Comparison of ENCODE assay signal across 13 cellular contexts in genomic region chr22:23825246-23825905, GRCh38. TPM values are rescaled to one million over a fixed set of nuclear protein-coding genes. Genes with fewer than 3 reads are reported as not detected.
A peak's percentile ranks its signal among the peaks of the same experiment; 100 is the strongest.
DNase-seq lines count a peak whose midpoint lies in the region; ATAC-seq, FAIRE-seq and TF ChIP-seq lines count a peak whose summit lies in the region.
"Had no signal": no experiment of that assay in that cellular context is flagged by ENCODE, and none has a peak within 500 bp of the region (broad histone marks: within the 10 kb centered on the region; RNA-seq: fewer than 3 reads in every experiment).

No MANE protein-coding gene starts in this region.

- peaks cover 20% of the 10 kb centered on the region for H4K20me1 ChIP-seq in DND-41 (ENCODE audit: insufficient read depth, low read length)
- H4K20me1 ChIP-seq in Karpas-422 (ENCODE audit: insufficient read depth, low read depth, low read length) = peaks cover 21% of the 10 kb centered on the region; the same call in 1 of the 2 replicates
- H4K20me1 ChIP-seq in endothelial cell of umbilical vein (replicated peaks; ENCODE audit: control insufficient read depth, extremely low read depth, insufficient read depth, low read length) = no peaks in the 10 kb centered on the region
- H4K20me1 ChIP-seq in osteoblast (ENCODE audit: insufficient read depth, low read length) = peaks cover 5% of the 10 kb centered on the region

- FAIRE-seq in endothelial cell of umbilical vein (lab: Jason Lieb, UNC) = no peak

- peak overlapping the region in 4 of 9 donors; percentile 12 to 82 (median 44) for H3K27ac Mint-ChIP-seq in naive thymus-derived CD4-positive, alpha-beta T cell

- intact Hi-C loops in endothelial cell of umbilical vein (cut with micrococcal nuclease) = no loop called here
- intact Hi-C loops in naive thymus-derived CD4-positive, alpha-beta T cell (cut with micrococcal nuclease) = no loop called here

- no peak overlapping the region for H3K4me3 Mint-ChIP-seq in naive thymus-derived CD4-positive, alpha-beta T cell

- H3K4me1 ChIP-seq in DND-41 (ENCODE audit: insufficient read depth, low read length) (peaks cover 31% of the 10 kb centered on the region), Karpas-422 (ENCODE audit: low read length) (peaks cover 83% of the 10 kb centered on the region), endothelial cell of umbilical vein (ENCODE audit: control insufficient read depth, extremely low read depth, insufficient read depth, low read length) (no peaks in the 10 kb centered on the region), osteoblast (ENCODE audit: insufficient read depth, low read length) (peaks cover 44% of the 10 kb centered on the region)
- H3K4me1 ChIP-seq in naive thymus-derived CD4-positive, alpha-beta T cell (ENCODE audit: control insufficient read depth in 2 of 2, insufficient read depth in 2 of 2, low read length in 2 of 2) = no peaks in the 10 kb centered on the region
- H3K4me1 ChIP-seq: Caco-2 had no signal

- TF ChIP-seq CTCF in DND-41 (IDR thresholded peaks at IDR 0.05; ENCODE audit: borderline replicate concordance, extremely low read depth, low read length, poor library complexity, severe bottlenecking) (no peak), endothelial cell of umbilical vein (IDR thresholded peaks at IDR 0.05; ENCODE audit: extremely low read depth in 1 of 2, insufficient read depth in 1 of 2, low read depth in 1 of 2, low read length in 2 of 2) (no peak), osteoblast (IDR thresholded peaks at IDR 0.05; ENCODE audit: extremely low read depth, low read depth, low read length) (no peak)

- no peaks in the 10 kb centered on the region for H3K9me3 ChIP-seq in DND-41 (ENCODE audit: insufficient read depth, low read length, severe bottlenecking)
- no peaks in the 10 kb centered on the region for H3K9me3 ChIP-seq in Karpas-422 (ENCODE audit: low read length)
- no peaks in the 10 kb centered on the region for H3K9me3 ChIP-seq in endothelial cell of umbilical vein (replicated peaks; ENCODE audit: control insufficient read depth, insufficient read depth, low read length)
- no peaks in the 10 kb centered on the region for H3K9me3 ChIP-seq in osteoblast (ENCODE audit: low read depth, low read length)
- no peaks in the 10 kb centered on the region for H3K9me3 ChIP-seq in naive thymus-derived CD4-positive, alpha-beta T cell (ENCODE audit: control insufficient read depth in 2 of 3, low read length in 3 of 3)
- H3K9me3 ChIP-seq: Caco-2 had no signal

- H3K27ac ChIP-seq in DND-41 (ENCODE audit: low read length) (peak overlapping the region; percentile 59), Karpas-422 (ENCODE audit: low read length) (peak overlapping the region; percentile 50; the same call in 1 of the 2 replicates), endothelial cell of umbilical vein (ENCODE audit: insufficient read depth, low read depth, low read length) (peak overlapping the region; percentile 6), osteoblast (ENCODE audit: low read depth, low read length) (peak overlapping the region; percentile 90)
- no peak overlapping the region for H3K27ac ChIP-seq in naive thymus-derived CD4-positive, alpha-beta T cell (ENCODE audit: low read depth, low read length)

- H3K27me3 Mint-ChIP-seq in naive thymus-derived CD4-positive, alpha-beta T cell = no peaks in the 10 kb centered on the region

- H3K79me2 ChIP-seq in DND-41 (ENCODE audit: insufficient read depth, low read length) (peaks cover 20% of the 10 kb centered on the region), Karpas-422 (ENCODE audit: low read length) (peaks cover 52% of the 10 kb centered on the region), endothelial cell of umbilical vein (ENCODE audit: control insufficient read depth, insufficient read depth, low read length) (no peaks in the 10 kb centered on the region), osteoblast (ENCODE audit: insufficient read depth, low read length) (peaks cover 9% of the 10 kb centered on the region)

- no peaks in the 10 kb centered on the region for H3K9me1 ChIP-seq in endothelial cell of umbilical vein (replicated peaks; ENCODE audit: control insufficient read depth, extremely low read depth, insufficient read depth, low read length)

- no peaks in the 10 kb centered on the region for H3K9me3 Mint-ChIP-seq in naive thymus-derived CD4-positive, alpha-beta T cell

- no peaks in the 10 kb centered on the region for H3K27me3 ChIP-seq in DND-41 (ENCODE audit: insufficient read depth, low read length, poor library complexity)
- no peaks in the 10 kb centered on the region for H3K27me3 ChIP-seq in Karpas-422 (ENCODE audit: low read length)
- H3K27me3 ChIP-seq in endothelial cell of umbilical vein (ENCODE audit: control insufficient read depth in 2 of 2, insufficient read depth in 2 of 2, low read length in 2 of 2) = no peaks in the 10 kb centered on the region
- no peaks in the 10 kb centered on the region for H3K27me3 ChIP-seq in osteoblast (ENCODE audit: insufficient read depth, low read length)
- H3K27me3 ChIP-seq in naive thymus-derived CD4-positive, alpha-beta T cell (ENCODE audit: control insufficient read depth in 2 of 2, insufficient read depth in 2 of 2, low read length in 2 of 2) = no peaks in the 10 kb centered on the region

- BruUV-seq in endothelial cell of umbilical vein (replicated peaks; lab: Mats Ljungman, UMichigan) = no TSS peak

- H3K36me3 ChIP-seq in DND-41 (ENCODE audit: insufficient read depth, low read length) (peaks cover 95% of the 10 kb centered on the region), Karpas-422 (ENCODE audit: insufficient read depth, low read length) (peaks cover 57% of the 10 kb centered on the region), endothelial cell of umbilical vein (ENCODE audit: control insufficient read depth in 2 of 2, extremely low read depth in 1 of 2, insufficient read depth in 2 of 2, low read length in 2 of 2) (peaks cover 16 to 59% of the 10 kb centered on the region in 2 experiments), osteoblast (ENCODE audit: insufficient read depth, low read length) (peaks cover 54% of the 10 kb centered on the region)
- H3K36me3 ChIP-seq in naive thymus-derived CD4-positive, alpha-beta T cell (ENCODE audit: control insufficient read depth in 2 of 3, insufficient read depth in 3 of 3, low read length in 3 of 3) = peaks cover 0 to 94% (median 24%) of the 10 kb centered on the region in 3 experiments

- H3K36me3 Mint-ChIP-seq in naive thymus-derived CD4-positive, alpha-beta T cell = peaks cover 7 to 47% (median 17%) of the 10 kb centered on the region in 5 donors

- no peak overlapping the region; the same call in 1 of the 2 replicates for H3K9ac ChIP-seq in DND-41 (ENCODE audit: low read depth, low read length)
- H3K9ac ChIP-seq in Karpas-422 (ENCODE audit: low read length) = no peak overlapping the region
- no peak overlapping the region for H3K9ac ChIP-seq in endothelial cell of umbilical vein (replicated peaks; ENCODE audit: extremely low read depth, insufficient read depth, low read length)

- no peaks in the 10 kb centered on the region for H3K9me2 ChIP-seq in Karpas-422 (replicated peaks; ENCODE audit: insufficient read depth, low read length)

- dilution Hi-C loops in endothelial cell of umbilical vein (cut with MboI; ENCODE audit: extremely low pct_ligation_motif_present, low sequenced_read_pairs) = no loop called here

- CTCF ChIA-PET in endothelial cell of umbilical vein (lab: Charles Lee) = interaction anchor here (1.1 to 1.8 kb wide), 2 partner anchors 24 to 47 kb away, joined by 3 to 8 read pairs; no protein-coding TSS in a partner anchor
- CTCF ChIA-PET in naive thymus-derived CD4-positive, alpha-beta T cell (lab: Charles Lee) = interaction anchor here (0.7 kb wide), 1 partner anchor 1443 kb away, joined by 3 read pairs; no protein-coding TSS in a partner anchor

- no peak for ATAC-seq in DND-41 (ENCODE audit: insufficient read depth, low read depth)
- ATAC-seq in GM21723 (IDR thresholded peaks at IDR 0.05; ENCODE audit: unreplicated experiment) = no peak
- ATAC-seq in naive thymus-derived CD4-positive, alpha-beta T cell = no peak

- no peak overlapping the region for H2AFZ ChIP-seq in DND-41 (ENCODE audit: low read depth, low read length)
- no peak overlapping the region for H2AFZ ChIP-seq in Karpas-422 (ENCODE audit: low read length)
- H2AFZ ChIP-seq in endothelial cell of umbilical vein (ENCODE audit: low read depth, low read length) = no peak overlapping the region
- no peak overlapping the region for H2AFZ ChIP-seq in osteoblast (ENCODE audit: low read length)

- H3K4me2 ChIP-seq in DND-41 (ENCODE audit: insufficient read depth, low read length) (no peak overlapping the region), Karpas-422 (ENCODE audit: low read depth, low read length, poor library complexity, severe bottlenecking) (no peak overlapping the region), endothelial cell of umbilical vein (ENCODE audit: insufficient read depth, low read length) (no peak overlapping the region), osteoblast (ENCODE audit: insufficient read depth, low read length) (no peak overlapping the region)

- POLR2A ChIA-PET in endothelial cell of umbilical vein (lab: Charles Lee) = no interaction called here
- POLR2A ChIA-PET in naive thymus-derived CD4-positive, alpha-beta T cell (lab: Charles Lee) = no interaction called here

- H3K4me1 Mint-ChIP-seq in naive thymus-derived CD4-positive, alpha-beta T cell = peaks cover 2 to 46% (median 4%) of the 10 kb centered on the region in 7 donors

- DNase-seq in DND-41 (no peak), Karpas-422 (no peak), endothelial cell of umbilical vein (ENCODE audit: low read depth, low spot score) (no peak), osteoblast (ENCODE audit: insufficient read length, low spot score, missing footprints) (no peak)
- no peak for DNase-seq in naive thymus-derived CD4-positive, alpha-beta T cell
- no peak for DNase-seq in stimulated activated CD4-positive, alpha-beta T cell treated with anti-CD3 and anti-CD28 coated beads, Interleukin-1b, Interleukin-23, amount 100 ng/mL, for 48 hours
- DNase-seq: activated CD4-positive, CD25-positive, alpha-beta regulatory T cell treated with anti-CD3 and anti-CD28 coated beads, Interleukin-2, amount 50 U/mL, for 72 hours; Caco-2; effector memory CD4-positive, alpha-beta T cell; NCI-H1105; NCI-H510A treated with DMSO at 0.1 percent for 48 hours; substantia nigra had no signal

- no peak overlapping the region for H3K4me3 ChIP-seq in DND-41 (ENCODE audit: low read depth in 1 of 2, low read length in 2 of 2)
- H3K4me3 ChIP-seq in Karpas-422 (ENCODE audit: low read length) = no peak overlapping the region
- no peak overlapping the region for H3K4me3 ChIP-seq in endothelial cell of umbilical vein (replicated peaks in 1 of 3; ENCODE audit: insufficient read depth in 1 of 3, low read depth in 1 of 3, low read length in 3 of 3)
- H3K4me3 ChIP-seq in osteoblast (ENCODE audit: insufficient read depth, low read length) = no peak overlapping the region
- H3K4me3 ChIP-seq in naive thymus-derived CD4-positive, alpha-beta T cell (ENCODE audit: low read length) = no peak overlapping the region

- no peak for TF ChIP-seq POLR2A in endothelial cell of umbilical vein (IDR thresholded peaks at IDR 0.05; ENCODE audit: low read depth, low read length)

RNA-seq across cellular contexts. Expression of gene DERL3, which starts 13.4 kb away (rescaled TPM):
- 16.3 and 21.7 TPM in 2 replicates for total RNA-seq in Karpas-422 (2014; rRNA removed; shearing (Covaris generic); ENCODE audit: low replicate concordance)
- 2.4 and 3.4 TPM in 2 replicates for total RNA-seq in endothelial cell of umbilical vein
- 3.8 and 4.1 TPM in 2 replicates for polyA plus RNA-seq in endothelial cell of umbilical vein
- polyA plus RNA-seq in endothelial cell of umbilical vein (2011; cell fraction: cytosol; rRNA removed) = 1.7 and 2.4 TPM in 2 replicates
- polyA plus RNA-seq in endothelial cell of umbilical vein (2011; cell fraction: nucleus; rRNA removed) = 7.5 and 7.7 TPM in 2 replicates
- 0.41 and 0.79 TPM in 2 replicates for polyA plus RNA-seq in endothelial cell of umbilical vein (2012)
- polyA minus RNA-seq in endothelial cell of umbilical vein = 1.2 and 1.4 TPM in 2 replicates
- polyA minus RNA-seq in endothelial cell of umbilical vein (2011; cell fraction: cytosol; rRNA and poly(A)+ RNA removed) = not detected
- 2.4 and 2.5 TPM in 2 replicates for polyA minus RNA-seq in endothelial cell of umbilical vein (2011; cell fraction: nucleus; rRNA and poly(A)+ RNA removed)
- 0.36 and 0.59 TPM in 2 replicates for total RNA-seq in osteoblast
- total RNA-seq in naive thymus-derived CD4-positive, alpha-beta T cell = 10 to 100 TPM in 1 of 5 experiments, 1 to 10 TPM in 4; 1.6 to 16.2 (median 6.5) TPM
- polyA plus RNA-seq in naive thymus-derived CD4-positive, alpha-beta T cell = not detected

RNA-seq across cellular contexts. Expression of gene SLC2A11, which starts 32.3 kb away (rescaled TPM):
- total RNA-seq in Karpas-422 (2014; rRNA removed; shearing (Covaris generic); ENCODE audit: low replicate concordance) = 30.3 and 45.6 TPM in 2 replicates
- 3.6 and 4.6 TPM in 2 replicates for total RNA-seq in endothelial cell of umbilical vein
- 3.1 and 4.2 TPM in 2 replicates for polyA plus RNA-seq in endothelial cell of umbilical vein
- polyA plus RNA-seq in endothelial cell of umbilical vein (2011; cell fraction: cytosol; rRNA removed) = 2.2 and 2.8 TPM in 2 replicates
- polyA plus RNA-seq in endothelial cell of umbilical vein (2011; cell fraction: nucleus; rRNA removed) = 11.6 and 11.9 TPM in 2 replicates
- polyA plus RNA-seq in endothelial cell of umbilical vein (2012) = 3.9 and 5.2 TPM in 2 replicates
- 5.9 and 6.3 TPM in 2 replicates for polyA minus RNA-seq in endothelial cell of umbilical vein
- polyA minus RNA-seq in endothelial cell of umbilical vein (2011; cell fraction: cytosol; rRNA and poly(A)+ RNA removed) = 4.5 TPM
- polyA minus RNA-seq in endothelial cell of umbilical vein (2011; cell fraction: nucleus; rRNA and poly(A)+ RNA removed) = 4.5 and 4.8 TPM in 2 replicates
- 14.1 and 20.9 TPM in 2 replicates for total RNA-seq in osteoblast
- 10 to 100 TPM; 10.5 to 29.7 (median 14.7) TPM for total RNA-seq in naive thymus-derived CD4-positive, alpha-beta T cell
- 1 to 10 TPM; 5.9 to 8.3 TPM for polyA plus RNA-seq in naive thymus-derived CD4-positive, alpha-beta T cell

RNA-seq across cellular contexts. Expression of gene SMARCB1, which starts 38.6 kb away (rescaled TPM):
- 400 and 531 TPM in 2 replicates for total RNA-seq in Karpas-422 (2014; rRNA removed; shearing (Covaris generic); ENCODE audit: low replicate concordance)
- total RNA-seq in endothelial cell of umbilical vein = 113 and 130 TPM in 2 replicates
- 135 and 148 TPM in 2 replicates for polyA plus RNA-seq in endothelial cell of umbilical vein
- 168 and 175 TPM in 2 replicates for polyA plus RNA-seq in endothelial cell of umbilical vein (2011; cell fraction: cytosol; rRNA removed)
- polyA plus RNA-seq in endothelial cell of umbilical vein (2011; cell fraction: nucleus; rRNA removed) = 116 and 122 TPM in 2 replicates
- polyA plus RNA-seq in endothelial cell of umbilical vein (2012) = 112 and 116 TPM in 2 replicates
- 97.3 and 102 TPM in 2 replicates for polyA minus RNA-seq in endothelial cell of umbilical vein
- polyA minus RNA-seq in endothelial cell of umbilical vein (2011; cell fraction: cytosol; rRNA and poly(A)+ RNA removed) = 35.5 TPM
- 58.1 and 65.9 TPM in 2 replicates for polyA minus RNA-seq in endothelial cell of umbilical vein (2011; cell fraction: nucleus; rRNA and poly(A)+ RNA removed)
- total RNA-seq in osteoblast = 49.2 and 51.3 TPM in 2 replicates
- total RNA-seq in naive thymus-derived CD4-positive, alpha-beta T cell = 10 to 100 TPM; 47.1 to 81.1 (median 54.2) TPM
- polyA plus RNA-seq in naive thymus-derived CD4-positive, alpha-beta T cell = 10 to 100 TPM; 37.0 to 49.8 TPM

RNA-seq across cellular contexts. Expression of gene MMP11, which starts 52.7 kb away (rescaled TPM):
- 48.2 and 84.2 TPM in 2 replicates for total RNA-seq in Karpas-422 (2014; rRNA removed; shearing (Covaris generic); ENCODE audit: low replicate concordance)
- total RNA-seq in endothelial cell of umbilical vein (10.1 and 10.3 TPM in 2 replicates), osteoblast (23.5 and 41.3 TPM in 2 replicates)
- 16.9 and 23.2 TPM in 2 replicates for polyA plus RNA-seq in endothelial cell of umbilical vein
- 8.7 and 10.3 TPM in 2 replicates for polyA plus RNA-seq in endothelial cell of umbilical vein (2011; cell fraction: cytosol; rRNA removed)
- 5.0 and 7.6 TPM in 2 replicates for polyA plus RNA-seq in endothelial cell of umbilical vein (2011; cell fraction: nucleus; rRNA removed)
- polyA plus RNA-seq in endothelial cell of umbilical vein (2012) = 9.7 and 13.0 TPM in 2 replicates
- 7.5 and 8.2 TPM in 2 replicates for polyA minus RNA-seq in endothelial cell of umbilical vein
- polyA minus RNA-seq in endothelial cell of umbilical vein (2011; cell fraction: cytosol; rRNA and poly(A)+ RNA removed) = not detected
- 1.5 and 2.7 TPM in 2 replicates for polyA minus RNA-seq in endothelial cell of umbilical vein (2011; cell fraction: nucleus; rRNA and poly(A)+ RNA removed)
- 1 to 10 TPM in 4 of 5 experiments, not detected in 1; 2.0 to 4.0 (median 3.4) TPM for total RNA-seq in naive thymus-derived CD4-positive, alpha-beta T cell
- 1 to 10 TPM; 2.0 to 4.3 TPM for polyA plus RNA-seq in naive thymus-derived CD4-positive, alpha-beta T cell

RNA-seq across cellular contexts. Expression of gene CHCHD10, which starts 57.6 kb away (rescaled TPM):
- 115 and 220 TPM in 2 replicates for total RNA-seq in Karpas-422 (2014; rRNA removed; shearing (Covaris generic); ENCODE audit: low replicate concordance)
- total RNA-seq in endothelial cell of umbilical vein = 64.8 and 75.6 TPM in 2 replicates
- polyA plus RNA-seq in endothelial cell of umbilical vein = 27.3 and 28.1 TPM in 2 replicates
- polyA plus RNA-seq in endothelial cell of umbilical vein (2011; cell fraction: cytosol; rRNA removed) = 40.4 and 48.0 TPM in 2 replicates
- polyA plus RNA-seq in endothelial cell of umbilical vein (2011; cell fraction: nucleus; rRNA removed) = 13.7 and 26.2 TPM in 2 replicates
- polyA plus RNA-seq in endothelial cell of umbilical vein (2012) = 77.4 and 84.1 TPM in 2 replicates
- polyA minus RNA-seq in endothelial cell of umbilical vein = 23.5 and 33.9 TPM in 2 replicates
- polyA minus RNA-seq in endothelial cell of umbilical vein (2011; cell fraction: cytosol; rRNA and poly(A)+ RNA removed) = 75.6 TPM
- 3.3 and 8.8 TPM in 2 replicates for polyA minus RNA-seq in endothelial cell of umbilical vein (2011; cell fraction: nucleus; rRNA and poly(A)+ RNA removed)
- 0.88 and 1.1 TPM in 2 replicates for total RNA-seq in osteoblast
- total RNA-seq in naive thymus-derived CD4-positive, alpha-beta T cell = 10 to 100 TPM; 38.2 to 56.1 (median 46.4) TPM
- polyA plus RNA-seq in naive thymus-derived CD4-positive, alpha-beta T cell = 10 to 100 TPM; 25.6 to 32.8 TPM
